In the genomic region with DNA sequence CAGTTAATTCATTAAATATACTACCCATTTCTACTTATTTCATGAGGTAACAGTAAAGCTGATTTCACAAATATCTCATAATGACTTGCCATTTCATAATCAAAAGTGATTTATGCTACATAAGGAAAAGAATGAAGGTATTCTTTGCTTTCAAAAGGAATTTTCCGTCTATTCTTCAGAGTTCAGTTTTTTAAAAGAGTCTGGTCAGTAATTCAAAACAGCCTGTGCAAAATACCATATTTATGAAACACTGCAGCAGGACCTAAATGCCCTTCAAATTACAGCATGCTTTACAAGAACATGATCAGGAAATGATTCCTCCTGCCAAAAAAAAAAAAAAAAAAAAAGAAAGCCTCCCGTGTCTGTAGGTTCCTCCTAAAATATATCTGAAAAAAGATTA, we compare ENCODE assay signal across 33 cellular contexts.
A peak's percentile ranks its signal among the peaks of the same experiment; 100 is the strongest.
DNase-seq lines count a peak whose midpoint lies in the region; ATAC-seq, FAIRE-seq and TF ChIP-seq lines count a peak whose summit lies in the region.
"Had no signal": no experiment of that assay in that cellular context is flagged by ENCODE, and none has a peak within 500 bp of the region (broad histone marks: within the 10 kb centered on the region; RNA-seq: fewer than 3 reads in every experiment).

No MANE protein-coding gene starts in this region.

- no peaks in the 10 kb centered on the region for H3K27me3 Mint-ChIP-seq in astrocyte (ENCODE audit: low read depth, unreplicated experiment)
- no peaks in the 10 kb centered on the region for H3K27me3 Mint-ChIP-seq in activated CD4-positive, alpha-beta T cell treated with anti-CD3 and anti-CD28 coated beads for 36 hours
- no peaks in the 10 kb centered on the region for H3K27me3 Mint-ChIP-seq in activated naive CD4-positive, alpha-beta T cell treated with anti-CD3 and anti-CD28 coated beads, Interleukin-2, amount 10 ng/mL, durations not matched to agents 7 days and 5 days
- H3K27me3 Mint-ChIP-seq: activated CD4-positive, alpha-beta memory T cell treated with anti-CD3 and anti-CD28 coated beads, Interleukin-2, amount 10 ng/mL, durations not matched to agents 7 days and 5 days; activated naive CD8-positive, alpha-beta T cell treated with anti-CD3 and anti-CD28 coated beads for 36 hours had no signal

- H2AFZ ChIP-seq in astrocyte (ENCODE audit: low read depth, low read length): no peak overlapping the region

- H3K79me2 ChIP-seq in astrocyte (ENCODE audit: insufficient read depth, low read length): no peaks in the 10 kb centered on the region

- POLR2A ChIA-PET in activated CD4-positive, alpha-beta T cell treated with anti-CD3 and anti-CD28 coated beads for 36 hours (lab: Charles Lee): no interaction called here

- no peak overlapping the region for H3K4me3 ChIP-seq in astrocyte (ENCODE audit: insufficient read depth, low read depth, low read length)
- H3K4me3 ChIP-seq: ascending aorta, ovary, SJCRH30, smooth muscle cell, stomach, tibial artery had no signal

- no peaks in the 10 kb centered on the region for H3K9me3 Mint-ChIP-seq in astrocyte (ENCODE audit: unreplicated experiment)
- H3K9me3 Mint-ChIP-seq in activated CD4-positive, alpha-beta T cell treated with anti-CD3 and anti-CD28 coated beads for 36 hours (ENCODE audit: low read depth): no peaks in the 10 kb centered on the region
- no peaks in the 10 kb centered on the region for H3K9me3 Mint-ChIP-seq in activated naive CD4-positive, alpha-beta T cell treated with anti-CD3 and anti-CD28 coated beads, Interleukin-2, amount 10 ng/mL, durations not matched to agents 7 days and 5 days
- H3K9me3 Mint-ChIP-seq: activated CD4-positive, alpha-beta memory T cell treated with anti-CD3 and anti-CD28 coated beads, Interleukin-2, amount 10 ng/mL, durations not matched to agents 7 days and 5 days; activated naive CD8-positive, alpha-beta T cell treated with anti-CD3 and anti-CD28 coated beads for 36 hours; T-helper 1 cell treated with Interleukin-12 subunit alpha and Interleukin-12 subunit beta and Interleukin-4 antibody, amounts not matched to agents 30 μg/mL and 1 μg/mL, for 36 hours had no signal

- no peak for FAIRE-seq in astrocyte (lab: Jason Lieb, UNC)
- FAIRE-seq: frontal cortex, GM12892, HTR-8/SVneo, RCC 7860 had no signal

- H3K4me2 ChIP-seq in astrocyte (ENCODE audit: low read length): no peak overlapping the region
- H3K4me2 ChIP-seq: smooth muscle cell had no signal

- intact Hi-C loops in activated CD4-positive, alpha-beta T cell treated with anti-CD3 and anti-CD28 coated beads for 36 hours (cut with DNase I, micrococcal nuclease): no loop called here

- no peaks in the 10 kb centered on the region for H3K36me3 Mint-ChIP-seq in astrocyte (ENCODE audit: low read depth, unreplicated experiment)
- H3K36me3 Mint-ChIP-seq in activated CD4-positive, alpha-beta T cell treated with anti-CD3 and anti-CD28 coated beads for 36 hours (ENCODE audit: low read depth): peaks cover 2% of the 10 kb centered on the region
- no peaks in the 10 kb centered on the region for H3K36me3 Mint-ChIP-seq in activated naive CD4-positive, alpha-beta T cell treated with anti-CD3 and anti-CD28 coated beads, Interleukin-2, amount 10 ng/mL, durations not matched to agents 7 days and 5 days
- H3K36me3 Mint-ChIP-seq: activated naive CD8-positive, alpha-beta T cell treated with anti-CD3 and anti-CD28 coated beads for 36 hours had no signal

- ATAC-seq in GM18519 (IDR thresholded peaks at IDR 0.05; ENCODE audit: low FRiP score, unreplicated experiment): no peak
- ATAC-seq in activated CD4-positive, alpha-beta T cell treated with anti-CD3 and anti-CD28 coated beads for 36 hours: no peak
- ATAC-seq: left colon had no signal

- H4K20me1 ChIP-seq in astrocyte (ENCODE audit: insufficient read depth, low read length): no peaks in the 10 kb centered on the region

- CTCF ChIA-PET in activated CD4-positive, alpha-beta T cell treated with anti-CD3 and anti-CD28 coated beads for 36 hours (lab: Charles Lee): no interaction called here
- CTCF ChIA-PET in activated naive CD4-positive, alpha-beta T cell treated with anti-CD3 and anti-CD28 coated beads, Interleukin-2, amount 10 ng/mL, durations not matched to agents 7 days and 5 days (lab: Charles Lee): no interaction called here

- H3K27me3 ChIP-seq in astrocyte (ENCODE audit: insufficient read depth, low read length): no peaks in the 10 kb centered on the region
- H3K27me3 ChIP-seq: ascending aorta, ovary, SJCRH30, stomach, tibial artery had no signal

- no peaks in the 10 kb centered on the region for H3K4me1 Mint-ChIP-seq in astrocyte (ENCODE audit: low read depth, unreplicated experiment)
- H3K4me1 Mint-ChIP-seq in activated CD4-positive, alpha-beta T cell treated with anti-CD3 and anti-CD28 coated beads for 36 hours: no peaks in the 10 kb centered on the region
- H3K4me1 Mint-ChIP-seq in activated naive CD4-positive, alpha-beta T cell treated with anti-CD3 and anti-CD28 coated beads, Interleukin-2, amount 10 ng/mL, durations not matched to agents 7 days and 5 days: no peaks in the 10 kb centered on the region
- H3K4me1 Mint-ChIP-seq: activated CD4-positive, alpha-beta memory T cell treated with anti-CD3 and anti-CD28 coated beads, Interleukin-2, amount 10 ng/mL, durations not matched to agents 7 days and 5 days; activated naive CD8-positive, alpha-beta T cell treated with anti-CD3 and anti-CD28 coated beads for 36 hours had no signal

- no peak overlapping the region for H3K27ac Mint-ChIP-seq in astrocyte (ENCODE audit: unreplicated experiment)
- H3K27ac Mint-ChIP-seq in activated CD4-positive, alpha-beta T cell treated with anti-CD3 and anti-CD28 coated beads for 36 hours: no peak overlapping the region
- no peak overlapping the region for H3K27ac Mint-ChIP-seq in activated naive CD4-positive, alpha-beta T cell treated with anti-CD3 and anti-CD28 coated beads, Interleukin-2, amount 10 ng/mL, durations not matched to agents 7 days and 5 days
- H3K27ac Mint-ChIP-seq: activated CD4-positive, alpha-beta memory T cell treated with anti-CD3 and anti-CD28 coated beads, Interleukin-2, amount 10 ng/mL, durations not matched to agents 7 days and 5 days; activated naive CD8-positive, alpha-beta T cell treated with anti-CD3 and anti-CD28 coated beads for 36 hours; T-helper 1 cell treated with Interleukin-12 subunit alpha and Interleukin-12 subunit beta and Interleukin-4 antibody, amounts not matched to agents 30 μg/mL and 1 μg/mL, for 36 hours had no signal

- no peaks in the 10 kb centered on the region for H3K4me1 ChIP-seq in astrocyte (ENCODE audit: insufficient read depth, low read length)
- H3K4me1 ChIP-seq: ascending aorta, Caco-2, stomach, tibial artery had no signal

- no peak overlapping the region for H3K27ac ChIP-seq in astrocyte (ENCODE audit: low read depth, low read length)
- H3K27ac ChIP-seq: ascending aorta, ovary, SJCRH30, stomach, tibial artery had no signal

- H3K9ac ChIP-seq in astrocyte (ENCODE audit: low read length): no peak overlapping the region

- H3K9me3 ChIP-seq in astrocyte (ENCODE audit: insufficient read depth, low read depth, low read length): no peaks in the 10 kb centered on the region
- H3K9me3 ChIP-seq: ascending aorta, Caco-2, ovary, SJCRH30, stomach, tibial artery had no signal

- TF ChIP-seq CTCF in astrocyte (IDR thresholded peaks at IDR 0.05; ENCODE audit: insufficient read depth, low read depth, low read length): no peak

- DNase-seq in AG08395 (ENCODE audit: low spot score) (peak; percentile 56), GM04504 (ENCODE audit: low read depth) (peak; percentile 44), astrocyte (ENCODE audit: low read depth) (peak; percentile 22), fibroblast of the conjunctiva (ENCODE audit: low read depth) (peak; percentile 51), NAMALWA (ENCODE audit: low spot score) (no peak)
- no peak for DNase-seq in activated CD4-positive, alpha-beta T cell treated with anti-CD3 and anti-CD28 coated beads for 36 hours
- no peak for DNase-seq in activated naive CD4-positive, alpha-beta T cell treated with anti-CD3 and anti-CD28 coated beads, Interleukin-2, amount 10 ng/mL, durations not matched to agents 7 days and 5 days
- DNase-seq: activated CD4-positive, alpha-beta memory T cell treated with anti-CD3 and anti-CD28 coated beads, Interleukin-2, amount 10 ng/mL, durations not matched to agents 7 days and 5 days; activated CD4-positive, CD25-positive, alpha-beta regulatory T cell treated with anti-CD3 and anti-CD28 coated beads, Interleukin-2, amount 50 U/mL, for 72 hours; activated naive CD8-positive, alpha-beta T cell treated with anti-CD3 and anti-CD28 coated beads for 36 hours; C1 segment of cervical spinal cord; Caco-2; central memory CD4-positive, alpha-beta T cell; DMS79 treated with DMSO at 0.1 percent for 48 hours; KBM-7; left colon; mammary epithelial cell; NCI-H2029; NCI-H226; ovary; retina; stimulated activated CD4-positive, alpha-beta T cell treated with anti-CD3 and anti-CD28 coated beads, Interleukin-2, amount 100 ng/mL, for 24 hours; stomach; tibial artery had no signal

- H3K4me3 Mint-ChIP-seq in astrocyte (ENCODE audit: unreplicated experiment): no peak overlapping the region
- H3K4me3 Mint-ChIP-seq in activated CD4-positive, alpha-beta T cell treated with anti-CD3 and anti-CD28 coated beads for 36 hours: no peak overlapping the region
- no peak overlapping the region for H3K4me3 Mint-ChIP-seq in activated naive CD4-positive, alpha-beta T cell treated with anti-CD3 and anti-CD28 coated beads, Interleukin-2, amount 10 ng/mL, durations not matched to agents 7 days and 5 days
- H3K4me3 Mint-ChIP-seq: activated CD4-positive, alpha-beta memory T cell treated with anti-CD3 and anti-CD28 coated beads, Interleukin-2, amount 10 ng/mL, durations not matched to agents 7 days and 5 days; activated naive CD8-positive, alpha-beta T cell treated with anti-CD3 and anti-CD28 coated beads for 36 hours; T-helper 1 cell treated with Interleukin-12 subunit alpha and Interleukin-12 subunit beta and Interleukin-4 antibody, amounts not matched to agents 30 μg/mL and 1 μg/mL, for 36 hours had no signal

- no peaks in the 10 kb centered on the region for H3K36me3 ChIP-seq in astrocyte (ENCODE audit: insufficient read depth, low read length)
- H3K36me3 ChIP-seq: ascending aorta, ovary, SJCRH30, stomach, tibial artery had no signal

Comparison
In these comparisons a context has a peak if more than half of its experiments do, and no peak if none do; other contexts are left out.
1. DNase-seq: peak in AG08395 (single experiment), GM04504 (single experiment), astrocyte (single experiment) and fibroblast of the conjunctiva (single experiment); none in NAMALWA (single experiment), activated CD4-positive, alpha-beta T cell treated with anti-CD3 and anti-CD28 coated beads for 36 hours (single experiment) and activated naive CD4-positive, alpha-beta T cell treated with anti-CD3 and anti-CD28 coated beads, Interleukin-2, amount 10 ng/mL, durations not matched to agents 7 days and 5 days (single experiment).